7 cellular contexts compared by ENCODE assay signal in the genomic region with DNA sequence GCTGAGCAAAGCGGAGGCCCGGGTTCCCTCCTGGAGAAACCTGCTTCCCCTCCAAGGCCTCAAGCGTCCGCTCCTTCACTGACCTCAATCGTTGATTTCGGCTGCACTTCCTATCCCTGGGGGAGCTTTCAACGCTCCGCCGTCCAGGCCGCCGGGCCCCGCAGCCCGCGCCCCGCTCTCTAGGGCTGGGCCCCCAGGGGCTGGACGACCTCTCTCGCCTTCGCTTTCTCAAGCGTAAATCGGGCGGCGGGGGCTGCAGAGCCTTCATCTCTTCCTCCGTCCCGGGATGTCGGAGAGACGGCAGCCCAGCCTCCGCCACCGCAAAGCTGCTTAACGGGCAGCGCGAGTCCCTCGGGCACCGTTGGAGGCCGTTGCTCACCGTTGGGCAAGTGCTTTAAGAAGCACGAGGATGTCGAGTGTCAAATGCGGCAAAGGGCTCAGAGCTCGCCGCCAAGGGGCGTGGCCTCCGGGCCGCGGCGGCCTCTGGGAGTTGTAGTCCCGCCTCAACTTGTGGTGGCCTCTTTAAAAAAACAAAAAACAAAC. TPM values are rescaled to one million over a fixed set of nuclear protein-coding genes. Genes with fewer than 3 reads are reported as not detected.
DNase-seq lines count a peak whose midpoint lies in the region; ATAC-seq and TF ChIP-seq lines count a peak whose summit lies in the region.

No MANE protein-coding gene starts in this region.

- DNase-seq in NCI-H1930 (lab: John Stamatoyannopoulos, UW) (peak; percentile 26 to 61), glutamatergic neuron (peak; percentile 86), osteocyte (ENCODE audit: extremely low spot score, unreplicated experiment) (no peak), DMS79 (lab: John Stamatoyannopoulos, UW) (no peak)
- peak in 3 of 4 experiments; percentile 38 to 77 (median 65) for DNase-seq in activated naive CD4-positive, alpha-beta T cell (lab: John Stamatoyannopoulos, UW)

- peak overlapping the region in 3 of 5 donors; percentile 61 to 71 (median 63) for H3K9ac ChIP-seq in subcutaneous abdominal adipose tissue (ENCODE audit: low read length in 5 of 5)

- peaks cover 15% of the 10 kb centered on the region for H3K9me3 Mint-ChIP-seq in glutamatergic neuron (ENCODE audit: unreplicated experiment)
- no peaks in the 10 kb centered on the region for H3K9me3 Mint-ChIP-seq in osteocyte (ENCODE audit: unreplicated experiment)

- no peaks in the 10 kb centered on the region for H3K9me3 ChIP-seq in subcutaneous abdominal adipose tissue (ENCODE audit: control insufficient read depth in 5 of 5, low read length in 5 of 5)

- peaks cover 0 to 16% (median 13%) of the 10 kb centered on the region in 5 donors for H3K4me1 ChIP-seq in subcutaneous abdominal adipose tissue (ENCODE audit: control insufficient read depth in 5 of 5, insufficient read depth in 5 of 5, low read length in 5 of 5)

- H3K27me3 ChIP-seq in subcutaneous abdominal adipose tissue (ENCODE audit: control insufficient read depth in 5 of 5, insufficient read depth in 4 of 5, low read length in 5 of 5), result peaks cover 0 to 4% (median 0%) of the 10 kb centered on the region in 5 donors

- H3K4me3 Mint-ChIP-seq in glutamatergic neuron (ENCODE audit: unreplicated experiment), result peak overlapping the region; percentile 86
- peak overlapping the region; percentile 83 for H3K4me3 Mint-ChIP-seq in osteocyte (ENCODE audit: unreplicated experiment)

- peaks cover 0 to 3% (median 0%) of the 10 kb centered on the region in 5 donors for H3K36me3 ChIP-seq in subcutaneous abdominal adipose tissue (ENCODE audit: control insufficient read depth in 5 of 5, insufficient read depth in 5 of 5, low read length in 5 of 5)

- H3K4me3 ChIP-seq in subcutaneous abdominal adipose tissue (ENCODE audit: low read depth in 1 of 5, low read length in 5 of 5), result peak overlapping the region; percentile 22 to 61 (median 57)

- TF ChIP-seq CTCF in glutamatergic neuron (IDR thresholded peaks at IDR 0.05; ENCODE audit: partially characterized antibody, unreplicated experiment), result no peak
- TF ChIP-seq CTCF in osteocyte (IDR thresholded peaks at IDR 0.05), result no peak

- H3K36me3 Mint-ChIP-seq in glutamatergic neuron (ENCODE audit: unreplicated experiment) (peaks cover 22% of the 10 kb centered on the region), osteocyte (ENCODE audit: unreplicated experiment) (peaks cover 5% of the 10 kb centered on the region)

- ATAC-seq in GM19455 (IDR thresholded peaks at IDR 0.05; ENCODE audit: unreplicated experiment), result peak; percentile 65

- H3K4me1 Mint-ChIP-seq in glutamatergic neuron (ENCODE audit: low read depth, unreplicated experiment) (peaks cover 22% of the 10 kb centered on the region), osteocyte (ENCODE audit: unreplicated experiment) (peaks cover 17% of the 10 kb centered on the region)

- no peak overlapping the region for H3K27ac Mint-ChIP-seq in glutamatergic neuron (ENCODE audit: unreplicated experiment)
- H3K27ac Mint-ChIP-seq in osteocyte (ENCODE audit: unreplicated experiment), result peak overlapping the region; percentile 19

- H3K27ac ChIP-seq in subcutaneous abdominal adipose tissue (ENCODE audit: low read depth, low read length), result no peak overlapping the region

- peaks cover 10% of the 10 kb centered on the region for H3K27me3 Mint-ChIP-seq in glutamatergic neuron (ENCODE audit: unreplicated experiment)
- H3K27me3 Mint-ChIP-seq in osteocyte (ENCODE audit: unreplicated experiment), result no peaks in the 10 kb centered on the region

RNA-seq across cellular contexts. Expression of a gene that starts 8.5 kb away (rescaled TPM):
- 665 TPM for total RNA-seq in glutamatergic neuron (ENCODE audit: unreplicated experiment)
- 6.2 and 6.5 TPM in 2 replicates for total RNA-seq in osteocyte

RNA-seq across cellular contexts. Expression of a gene that starts 27.8 kb away (rescaled TPM):
- 61.3 TPM for total RNA-seq in glutamatergic neuron (ENCODE audit: unreplicated experiment)
- total RNA-seq in osteocyte, result 34.1 and 37.2 TPM in 2 replicates

RNA-seq across cellular contexts. Expression of a gene that starts 57.1 kb away (rescaled TPM):
- total RNA-seq in glutamatergic neuron (ENCODE audit: unreplicated experiment), result 3.8 TPM
- 3.7 and 5.7 TPM in 2 replicates for total RNA-seq in osteocyte

Comparison
In these comparisons a context has a peak if more than half of its experiments do, and no peak if none do; other contexts are left out.
1. DNase-seq: peak in NCI-H1930 (2 of 2), activated naive CD4-positive, alpha-beta T cell (3 of 4) and glutamatergic neuron (single experiment); none in osteocyte (single experiment) and DMS79 (single experiment).
2. RNA of a gene that starts 8.5 kb away (total RNA-seq): 665 TPM in glutamatergic neuron (single experiment); 6.2 to 6.5 TPM in osteocyte; every median in the first group is over 10 times any median in the second.